In genomic region chr12:10113085-10113484, GRCh38 we compare ENCODE assay signal across 1 cellular context.
TF ChIP-seq lines count a peak whose summit lies in the region.

No MANE protein-coding gene starts in this region.

TF ChIP-seq in IMR-90, 13 proteins besides CTCF, POLR2A, EP300 and RAD21 (continued from another document):
- TF ChIP-seq MXI1 (IDR thresholded peaks at IDR 0.05; ENCODE audit: borderline replicate concordance, low read depth, low read length) (no peak), FOS (IDR thresholded peaks at IDR 0.05; ENCODE audit: low read depth, low read length) (no peak), RCOR1 (IDR thresholded peaks at IDR 0.05; ENCODE audit: insufficient replicate concordance, low read length) (no peak), RFX5 (IDR thresholded peaks at IDR 0.05; ENCODE audit: low read depth, low read length) (no peak), ELK1 (IDR thresholded peaks at IDR 0.05; ENCODE audit: borderline replicate concordance, low read depth, low read length) (no peak)
